ENCODE assay signal across 11 cellular contexts in genomic region chr6:148760143-148760505, GRCh38. TPM values are rescaled to one million over a fixed set of nuclear protein-coding genes. Genes with fewer than 3 reads are reported as not detected.
DNase-seq lines count a peak whose midpoint lies in the region; ATAC-seq and TF ChIP-seq lines count a peak whose summit lies in the region.
"Had no signal": no experiment of that assay in that cellular context is flagged by ENCODE, and none has a peak within 500 bp of the region (broad histone marks: within the 10 kb centered on the region; RNA-seq: fewer than 3 reads in every experiment).

No MANE protein-coding gene starts in this region.

- 87% methylated on average over 3 of the region's 3 CpGs for WGBS in mesenchymal stem cell

- peaks cover 5% of the 10 kb centered on the region for H3K9me3 Mint-ChIP-seq in activated B cell treated with CpG ODN at 0.5 μM for 24 hours

- H3K4me3 Mint-ChIP-seq in activated B cell treated with CpG ODN at 0.5 μM for 24 hours = peak overlapping the region; percentile 84

- no peaks in the 10 kb centered on the region for H3K27me3 Mint-ChIP-seq in activated B cell treated with CpG ODN at 0.5 μM for 24 hours

- H3K79me1 ChIP-seq in mesenchymal stem cell (replicated peaks; ENCODE audit: low read length, poor library complexity, severe bottlenecking) = peaks cover 6% of the 10 kb centered on the region

- H3K27me3 ChIP-seq in left ventricle myocardium inferior (ENCODE audit: low read depth) (no peaks in the 10 kb centered on the region), mesenchymal stem cell (ENCODE audit: control insufficient read depth in 1 of 2, insufficient read depth in 1 of 2, low read length in 2 of 2) (no peaks in the 10 kb centered on the region)
- H3K27me3 ChIP-seq: right atrium auricular region, SJSA1 had no signal

- TF ChIP-seq CTCF in left ventricle myocardium inferior (IDR thresholded peaks at IDR 0.05; ENCODE audit: borderline replicate concordance) = no peak
- TF ChIP-seq CTCF in activated B cell treated with CpG ODN at 0.5 μM for 24 hours (IDR thresholded peaks at IDR 0.05) = no peak

- peak overlapping the region; percentile 57 for H3K27ac ChIP-seq in left ventricle myocardium inferior (replicated peaks)
- H3K27ac ChIP-seq in mesenchymal stem cell (ENCODE audit: low read length, poor library complexity, severe bottlenecking) = no peak overlapping the region

- no peak overlapping the region for H2AK5ac ChIP-seq in mesenchymal stem cell (ENCODE audit: low read length, severe bottlenecking)

- H3K4me1 Mint-ChIP-seq in activated B cell treated with CpG ODN at 0.5 μM for 24 hours = peaks cover 91% of the 10 kb centered on the region

- H3K4me3 ChIP-seq in left ventricle myocardium inferior (no peak overlapping the region), mesenchymal stem cell (ENCODE audit: insufficient read depth in 1 of 2, low read depth in 1 of 2, low read length in 2 of 2) (peak overlapping the region in 1 of 2 experiments; percentile 77)

- H3K4ac ChIP-seq in mesenchymal stem cell (ENCODE audit: low read depth in 1 of 2, low read length in 2 of 2) = no peak overlapping the region

- POLR2A ChIA-PET in activated B cell treated with CpG ODN at 0.5 μM for 24 hours (lab: Charles Lee) = interaction anchor here (0.7 to 5.7 kb wide), 21 partner anchors 9 to 723 kb away, joined by 3 to 139 read pairs (median 7); partner anchors contain the start of genes TAB2 and UST

- no peak overlapping the region for H2BK120ac ChIP-seq in mesenchymal stem cell (ENCODE audit: low read depth, low read length)

- H3K36me3 Mint-ChIP-seq in activated B cell treated with CpG ODN at 0.5 μM for 24 hours (ENCODE audit: low read depth) = peaks cover 2% of the 10 kb centered on the region

- no peak overlapping the region for H4K91ac ChIP-seq in mesenchymal stem cell (ENCODE audit: low read length)

- H3K36me3 ChIP-seq in left ventricle myocardium inferior (no peaks in the 10 kb centered on the region), mesenchymal stem cell (ENCODE audit: control insufficient read depth in 1 of 2, insufficient read depth in 2 of 2, low read depth in 1 of 2, low read length in 2 of 2) (no peaks in the 10 kb centered on the region)
- H3K36me3 ChIP-seq: right atrium auricular region, SJSA1 had no signal

- no peak overlapping the region for H2BK15ac ChIP-seq in mesenchymal stem cell (ENCODE audit: low read depth, poor library complexity, severe bottlenecking)

- H3K4me1 ChIP-seq in left ventricle myocardium inferior (peaks cover 27% of the 10 kb centered on the region), mesenchymal stem cell (ENCODE audit: control insufficient read depth, insufficient read depth, low read depth, low read length) (peaks cover 10% of the 10 kb centered on the region)

- peak overlapping the region; percentile 93 for H3K27ac Mint-ChIP-seq in activated B cell treated with CpG ODN at 0.5 μM for 24 hours

- H3K4me2 ChIP-seq in mesenchymal stem cell (ENCODE audit: low read length, poor library complexity, severe bottlenecking) = no peak overlapping the region

- H2AFZ ChIP-seq in mesenchymal stem cell (ENCODE audit: low read depth, low read length) = no peak overlapping the region

- DNase-seq in left ventricle myocardium inferior (no peak), left cardiac atrium (no peak), activated B cell treated with CpG ODN at 0.5 μM for 24 hours (no peak), mesenchymal stem cell (no peak), hypothalamus (lab: John Stamatoyannopoulos, UW) (no peak), NCI-H1105 treated with DMSO at 0.1 percent for 48 hours (lab: John Stamatoyannopoulos, UW) (no peak)
- DNase-seq in stimulated activated CD8-positive, alpha-beta memory T cell treated with anti-CD3 and anti-CD28 coated beads, Interleukin-4, amount 100 ng/mL, for 48 hours = no peak
- DNase-seq: effector CD4-positive, alpha-beta T cell had no signal

- no peak overlapping the region for H3K18ac ChIP-seq in mesenchymal stem cell (ENCODE audit: low read depth in 1 of 2, low read length in 2 of 2)

- no peak overlapping the region for H3K23ac ChIP-seq in mesenchymal stem cell (ENCODE audit: low read length in 2 of 2)

- peak overlapping the region; percentile 88 for H3K9ac ChIP-seq in mesenchymal stem cell (ENCODE audit: low read length)

- intact Hi-C loops in left ventricle myocardium inferior (cut with micrococcal nuclease) = no loop called here
- intact Hi-C loops in left cardiac atrium (cut with DNase I) = no loop called here
- intact Hi-C loops in activated B cell treated with CpG ODN at 0.5 μM for 24 hours (cut with micrococcal nuclease) = loop anchor here (1.0 to 2.0 kb wide), 2 partner anchors 71 to 729 kb away; no protein-coding TSS in a partner anchor

- H4K8ac ChIP-seq in mesenchymal stem cell (ENCODE audit: low read length) = no peak overlapping the region

- CTCF ChIA-PET in activated B cell treated with CpG ODN at 0.5 μM for 24 hours (lab: Charles Lee) = interaction anchor here (1.2 to 5.0 kb wide), 5 partner anchors 11 to 183 kb away, joined by 3 to 31 read pairs (median 4); no protein-coding TSS in a partner anchor

- no peak for ATAC-seq in left cardiac atrium
- ATAC-seq in activated B cell treated with CpG ODN at 0.5 μM for 24 hours (ENCODE audit: low read depth) = peak; percentile 8
- no peak for ATAC-seq in GM19035 (IDR thresholded peaks at IDR 0.05; ENCODE audit: unreplicated experiment)

- no peak overlapping the region for H2BK5ac ChIP-seq in mesenchymal stem cell (ENCODE audit: low read depth, low read length, poor library complexity, severe bottlenecking)

- H3K9me3 ChIP-seq in left ventricle myocardium inferior (replicated peaks) (peaks cover 4% of the 10 kb centered on the region), mesenchymal stem cell (ENCODE audit: control insufficient read depth, low read length) (no peaks in the 10 kb centered on the region)
- H3K9me3 ChIP-seq: right atrium auricular region, SJSA1 had no signal

- H2BK12ac ChIP-seq in mesenchymal stem cell (ENCODE audit: low read length in 2 of 2) = no peak overlapping the region

- no peak overlapping the region for H3K14ac ChIP-seq in mesenchymal stem cell (ENCODE audit: low read length in 2 of 2)

RNA-seq across cellular contexts. Expression of gene UST, which starts 13.3 kb away (rescaled TPM):
- 3.3 TPM for total RNA-seq in left ventricle myocardium inferior
- total RNA-seq in left cardiac atrium = 1 to 10 TPM; 3.5 to 6.5 TPM
- total RNA-seq in activated B cell treated with CpG ODN at 0.5 μM for 24 hours = 14.3 and 18.1 TPM in 2 replicates
- 9.2 TPM for polyA plus RNA-seq in mesenchymal stem cell (2013, experiment 1 of 2)
- polyA plus RNA-seq in mesenchymal stem cell (2013, experiment 2 of 2) = 8.9 TPM
